Comparison of ENCODE assay signal across 20 cellular contexts in the genomic region with DNA sequence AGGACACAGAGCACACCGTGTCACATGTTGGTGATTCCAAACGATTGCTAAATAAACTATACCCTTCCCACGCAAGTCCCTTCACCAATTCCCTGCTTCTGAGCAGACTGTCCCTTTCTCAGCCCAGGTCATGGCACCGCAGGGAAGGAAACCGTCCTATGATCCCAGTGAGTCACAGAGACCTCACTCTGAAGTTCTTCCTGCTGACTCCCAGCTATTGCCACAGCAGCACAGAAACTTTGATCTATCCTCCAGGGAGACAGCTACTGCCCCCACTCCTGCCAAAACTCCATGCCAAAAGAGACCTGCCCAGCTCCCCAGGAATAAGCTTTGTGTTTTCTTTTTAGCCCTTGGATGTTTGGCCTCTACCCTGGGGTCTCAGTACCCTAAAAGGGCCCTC. TPM values are rescaled to one million over a fixed set of nuclear protein-coding genes. Genes with fewer than 3 reads are reported as not detected.
DNase-seq lines count a peak whose midpoint lies in the region; ATAC-seq, FAIRE-seq and TF ChIP-seq lines count a peak whose summit lies in the region.
"Had no signal": no experiment of that assay in that cellular context is flagged by ENCODE, and none has a peak within 500 bp of the region (broad histone marks: within the 10 kb centered on the region; RNA-seq: fewer than 3 reads in every experiment).

No MANE protein-coding gene starts in this region.

- H3K4me3 ChIP-seq in epithelial cell of esophagus (ENCODE audit: low read length) (no peak overlapping the region), mucosa of descending colon (no peak overlapping the region)
- H3K4me3 ChIP-seq: adrenal gland, heart left ventricle, sigmoid colon, thoracic aorta had no signal

- no peaks in the 10 kb centered on the region for H3K9me3 ChIP-seq in mucosa of descending colon
- H3K9me3 ChIP-seq: adrenal gland, heart left ventricle, sigmoid colon, thoracic aorta had no signal

- intact Hi-C loops in mucosa of descending colon (cut with DNase I, micrococcal nuclease): no loop called here
- intact Hi-C loops in posterior vena cava (cut with DNase I): no loop called here

- H3K4me1 ChIP-seq in mucosa of descending colon (ENCODE audit: low read depth): peaks cover 4% of the 10 kb centered on the region
- H3K4me1 ChIP-seq: adrenal gland, sigmoid colon had no signal

- DNase-seq in EH (ENCODE audit: low read depth): peak; percentile 13
- peak; percentile 42 for DNase-seq in RPMI7951 (ENCODE audit: low read depth)
- DNase-seq in epithelial cell of esophagus (ENCODE audit: low read depth): peak; percentile 63
- DNase-seq in mucosa of descending colon: no peak
- DNase-seq in stimulated activated CD4-positive, alpha-beta T cell treated with anti-CD3 and anti-CD28 coated beads, Interleukin-4, amount 100 ng/mL, for 1 hour: no peak
- DNase-seq in posterior vena cava (ENCODE audit: low spot score): no peak
- DNase-seq in GM19239 (ENCODE audit: insufficient read length, low spot score): no peak
- DNase-seq: C1 segment of cervical spinal cord; DMS153; heart left ventricle; NCI-H1105 treated with DMSO at 0.1 percent for 48 hours; NCI-H774; nucleus accumbens; RPMI8226; sigmoid colon; stimulated activated CD4-positive, alpha-beta T cell treated with anti-CD3 and anti-CD28 coated beads, Interleukin-2, amount 100 ng/mL, for 48 hours; T-cell had no signal

- no peak for TF ChIP-seq CTCF in epithelial cell of esophagus (IDR thresholded peaks at IDR 0.05; ENCODE audit: insufficient read depth, low read depth, low read length, missing control alignments)
- TF ChIP-seq CTCF in mucosa of descending colon (IDR thresholded peaks at IDR 0.05): no peak

- ATAC-seq in mucosa of descending colon (peak; percentile 32), HG02981 (IDR thresholded peaks at IDR 0.05; ENCODE audit: unreplicated experiment) (no peak)
- ATAC-seq: heart left ventricle, T-cell had no signal

- FAIRE-seq in GM19239 (lab: Jason Lieb, UNC): no peak

- no peaks in the 10 kb centered on the region for H3K36me3 ChIP-seq in mucosa of descending colon (ENCODE audit: low read depth)
- H3K36me3 ChIP-seq: adrenal gland, heart left ventricle, thoracic aorta had no signal

RNA-seq across cellular contexts. Expression of a gene that starts 19.1 kb away (rescaled TPM):
- 0.84 and 2.1 TPM in 2 replicates for total RNA-seq in RPMI7951 (2014; rRNA removed; shearing (Covaris generic))
- total RNA-seq in mucosa of descending colon (10 to 100 TPM in 2 of 3 donors, 1 to 10 TPM in 1; 6.9 to 23.3 (median 11.9) TPM), posterior vena cava (10 to 100 TPM in 1 of 2 donors, 1 to 10 TPM in 1; 8.2 to 11.2 TPM)

RNA-seq across cellular contexts. Expression of a gene that starts 45.1 kb away (rescaled TPM):
- 26.1 and 42.6 TPM in 2 replicates for total RNA-seq in RPMI7951 (2014; rRNA removed; shearing (Covaris generic))
- total RNA-seq in mucosa of descending colon: 10 to 100 TPM; 56.2 to 76.4 (median 70.5) TPM
- total RNA-seq in posterior vena cava: 10 to 100 TPM; 33.5 to 44.8 TPM

Comparison
In these comparisons a context has a peak if more than half of its experiments do, and no peak if none do; other contexts are left out.
1. DNase-seq: peak in EH (single experiment), RPMI7951 (single experiment) and epithelial cell of esophagus (single experiment); none in mucosa of descending colon (0 of 3), stimulated activated CD4-positive, alpha-beta T cell treated with anti-CD3 and anti-CD28 coated beads, Interleukin-4, amount 100 ng/mL, for 1 hour (single experiment), posterior vena cava (single experiment) and GM19239 (single experiment).